In the genomic region with DNA sequence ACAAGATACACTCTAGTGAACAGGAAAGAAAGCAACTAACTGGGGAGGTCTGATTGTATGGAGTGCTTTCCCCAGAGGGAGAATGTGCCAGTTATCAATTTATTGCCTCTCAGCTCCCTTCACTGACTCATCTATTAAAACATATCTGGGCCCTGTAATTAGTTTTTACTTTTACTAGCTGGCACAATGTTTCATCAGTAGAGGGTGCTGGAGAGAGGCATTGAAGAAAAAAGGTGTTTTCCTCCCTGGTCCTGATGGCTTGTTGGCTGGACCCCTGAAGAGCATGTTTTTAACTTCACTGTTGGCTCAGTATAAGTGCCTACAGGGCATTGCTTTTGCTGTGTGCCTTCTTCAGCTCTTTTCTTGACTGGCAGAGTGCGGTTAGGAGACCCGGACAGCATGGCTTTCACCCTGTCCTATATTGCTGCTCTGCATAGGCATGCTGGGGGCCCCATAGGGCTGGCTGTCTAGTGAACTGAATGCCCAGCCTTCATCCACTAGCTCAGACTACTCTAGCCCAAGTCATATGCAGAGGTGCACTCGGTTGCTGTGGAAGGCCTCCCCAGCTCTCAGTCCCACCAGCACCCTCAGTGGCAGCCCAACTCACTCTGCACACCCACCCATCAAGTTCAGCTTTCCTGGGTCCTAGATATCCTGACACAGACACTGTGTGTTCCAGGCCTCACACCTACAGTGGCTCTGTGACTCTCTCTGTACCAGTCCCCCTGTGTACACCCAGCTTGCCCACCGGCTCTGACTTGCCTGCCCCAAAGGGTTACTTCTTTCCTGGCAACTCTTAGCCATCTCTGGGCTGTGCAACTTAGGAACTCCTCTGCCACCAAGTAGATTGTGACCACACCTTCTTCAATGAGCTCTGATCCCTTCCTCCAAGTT, we compare ENCODE assay signal across 8 cellular contexts.
A peak's percentile ranks its signal among the peaks of the same experiment; 100 is the strongest.
DNase-seq lines count a peak whose midpoint lies in the region; ATAC-seq and TF ChIP-seq lines count a peak whose summit lies in the region.

No MANE protein-coding gene starts in this region.

- H3K4me1 ChIP-seq in SK-N-SH (ENCODE audit: control insufficient read depth in 1 of 2, insufficient read depth in 2 of 2, low read depth in 1 of 2, low read length in 1 of 2) (no peaks in the 10 kb centered on the region), PC-9 (replicated peaks; ENCODE audit: insufficient read depth) (no peaks in the 10 kb centered on the region)

- H3K79me2 ChIP-seq in SK-N-SH (ENCODE audit: insufficient read depth) (no peaks in the 10 kb centered on the region), PC-9 (ENCODE audit: low read depth) (no peaks in the 10 kb centered on the region)

- H3K9ac ChIP-seq in SK-N-SH, result no peak overlapping the region

- H3K9me3 ChIP-seq in SK-N-SH, result no peaks in the 10 kb centered on the region
- peaks cover 3% of the 10 kb centered on the region; the same call in 1 of the 2 replicates for H3K9me3 ChIP-seq in PC-9 (ENCODE audit: insufficient read depth, low read depth)

- intact Hi-C loops in PC-9 (cut with micrococcal nuclease; ENCODE audit: unreplicated experiment), result no loop called here

- H3K4me3 ChIP-seq in SK-N-SH (ENCODE audit: low read depth in 2 of 2, low read length in 1 of 2) (no peak overlapping the region), cardiac fibroblast (replicated peaks in 1 of 2; ENCODE audit: low read depth in 2 of 2, low read length in 2 of 2) (no peak overlapping the region), PC-9 (no peak overlapping the region)

- H3K9me2 ChIP-seq in SK-N-SH, result no peaks in the 10 kb centered on the region
- peaks cover 5% of the 10 kb centered on the region; the same call in 1 of the 2 replicates for H3K9me2 ChIP-seq in PC-9 (ENCODE audit: insufficient read depth)

- TF ChIP-seq CTCF in SK-N-SH (IDR thresholded peaks at IDR 0.05), result no peak
- TF ChIP-seq CTCF in cardiac fibroblast (IDR thresholded peaks at IDR 0.05; ENCODE audit: low read depth, low read length), result peak; percentile 25
- no peak for TF ChIP-seq CTCF in PC-9 (conservative IDR thresholded peaks at IDR 0.05)

- peak; percentile 16; the same call in 1 of the 2 replicates for TF ChIP-seq RAD21 in SK-N-SH (IDR thresholded peaks at IDR 0.05; ENCODE audit: low read length)

- ATAC-seq in SK-N-SH treated with all-trans-retinoic acid at 6 μM for 48 hours (no peak), HG03354 (IDR thresholded peaks at IDR 0.05; ENCODE audit: poor library complexity, severe bottlenecking, unreplicated experiment) (peak; percentile 53)
- ATAC-seq in stimulated activated naive CD8-positive, alpha-beta T cell treated with anti-CD3 and anti-CD28 coated beads, Interleukin-15, Interleukin-2, amounts not matched to agents 100 U/mL and 50 U/mL, for 24 hours, result peak; percentile 25

- H3K27ac ChIP-seq in SK-N-SH (ENCODE audit: low read depth in 2 of 2, low read length in 1 of 2) (no peak overlapping the region), PC-9 (no peak overlapping the region)

- no peaks in the 10 kb centered on the region for H4K20me1 ChIP-seq in SK-N-SH (ENCODE audit: insufficient read depth)
- H4K20me1 ChIP-seq in PC-9 (ENCODE audit: insufficient read depth), result no peaks in the 10 kb centered on the region; the same call in 1 of the 2 replicates

- no TSS peak for BruUV-seq in PC-9 (replicated peaks; lab: Mats Ljungman, UMichigan)

- no peak overlapping the region for H3K4me2 ChIP-seq in SK-N-SH
- H3K4me2 ChIP-seq in PC-9, result no peak overlapping the region

- H3F3A ChIP-seq in SK-N-SH (replicated peaks; ENCODE audit: insufficient read depth) (no peaks in the 10 kb centered on the region), PC-9 (ENCODE audit: insufficient read depth, low read depth) (no peaks in the 10 kb centered on the region)

- DNase-seq in SK-N-SH (no peak), cardiac fibroblast (ENCODE audit: low read depth in 2 of 2) (no peak), PC-9 (no peak), retina (no peak)
- DNase-seq in stimulated activated naive CD8-positive, alpha-beta T cell treated with anti-CD3 and anti-CD28 coated beads, Interleukin-15, Interleukin-2, amounts not matched to agents 100 U/mL and 50 U/mL, for 24 hours, result no peak
- DNase-seq in stimulated activated CD4-positive, alpha-beta T cell treated with anti-CD3 and anti-CD28 coated beads, Interleukin-15, amount 100 ng/mL, for 24 hours, result no peak

- no peak overlapping the region for H2AFZ ChIP-seq in SK-N-SH (ENCODE audit: low read depth)
- no peak overlapping the region for H2AFZ ChIP-seq in PC-9

- 93% methylated on average over 2 of the region's 4 CpGs for WGBS in SK-N-SH (ENCODE audit: low lambda C conversion rate)

- CTCF ChIA-PET in SK-N-SH (lab: Yijun Ruan, JAX), result interaction anchor here (0.8 to 1.4 kb wide), 5 partner anchors 10 to 54 kb away, joined by 3 to 4 read pairs (median 3); no protein-coding TSS in a partner anchor
- CTCF ChIA-PET in PC-9 (lab: Charles Lee), result interaction anchor here (0.6 kb wide), 1 partner anchor 54 kb away, joined by 3 read pairs; no protein-coding TSS in a partner anchor

- H3K36me3 ChIP-seq in SK-N-SH (replicated peaks in 1 of 2; ENCODE audit: control insufficient read depth in 1 of 2, insufficient read depth in 2 of 2, low read length in 1 of 2), result no peaks in the 10 kb centered on the region
- H3K36me3 ChIP-seq in PC-9 (ENCODE audit: low read depth), result no peaks in the 10 kb centered on the region

- H3K27me3 ChIP-seq in SK-N-SH (ENCODE audit: insufficient read depth) (no peaks in the 10 kb centered on the region), PC-9 (ENCODE audit: insufficient read depth, low read depth) (no peaks in the 10 kb centered on the region)

- POLR2A ChIA-PET in SK-N-SH (lab: Yijun Ruan, JAX), result no interaction called here
- POLR2A ChIA-PET in PC-9 (lab: Charles Lee; ENCODE audit: unreplicated experiment), result no interaction called here

- no peak for TF ChIP-seq EP300 in SK-N-SH (IDR thresholded peaks at IDR 0.05; ENCODE audit: borderline replicate concordance in 1 of 2, low read depth in 1 of 2, low read length in 1 of 2)

TF ChIP-seq in SK-N-SH, 30 proteins besides CTCF, POLR2A, EP300 and RAD21 (continues in another document):
- TF ChIP-seq TEAD4 (IDR thresholded peaks at IDR 0.05; ENCODE audit: borderline replicate concordance, insufficient read depth) (no peak), MXI1 (IDR thresholded peaks at IDR 0.05; ENCODE audit: low read depth, low read length) (no peak), JUND (IDR thresholded peaks at IDR 0.05) (no peak), ELF1 (IDR thresholded peaks at IDR 0.05) (no peak), TCF12 (IDR thresholded peaks at IDR 0.05) (no peak), FOXM1 (IDR thresholded peaks at IDR 0.05; ENCODE audit: low read depth) (no peak), SMC3 (IDR thresholded peaks at IDR 0.05; ENCODE audit: low read depth, low read length) (no peak), FOSL2 (IDR thresholded peaks at IDR 0.05; ENCODE audit: borderline replicate concordance, low read depth) (no peak), FOXJ3 (CRISPR knock-in tag; IDR thresholded peaks at IDR 0.05) (no peak), GATA2 (CRISPR knock-in tag; IDR thresholded peaks at IDR 0.05) (no peak)
- TF ChIP-seq, protein P1, sequence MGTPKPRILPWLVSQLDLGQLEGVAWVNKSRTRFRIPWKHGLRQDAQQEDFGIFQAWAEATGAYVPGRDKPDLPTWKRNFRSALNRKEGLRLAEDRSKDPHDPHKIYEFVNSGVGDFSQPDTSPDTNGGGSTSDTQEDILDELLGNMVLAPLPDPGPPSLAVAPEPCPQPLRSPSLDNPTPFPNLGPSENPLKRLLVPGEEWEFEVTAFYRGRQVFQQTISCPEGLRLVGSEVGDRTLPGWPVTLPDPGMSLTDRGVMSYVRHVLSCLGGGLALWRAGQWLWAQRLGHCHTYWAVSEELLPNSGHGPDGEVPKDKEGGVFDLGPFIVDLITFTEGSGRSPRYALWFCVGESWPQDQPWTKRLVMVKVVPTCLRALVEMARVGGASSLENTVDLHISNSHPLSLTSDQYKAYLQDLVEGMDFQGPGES (IDR thresholded peaks at IDR 0.05; ENCODE audit: low read depth, low read length), result no peak

TF ChIP-seq in SK-N-SH treated with all-trans-retinoic acid at 6 μM for 48 hours, 23 proteins besides CTCF, POLR2A, EP300 and RAD21 (continues in another document):
- TF ChIP-seq CSDC2 (CRISPR knock-in tag; IDR thresholded peaks at IDR 0.05) (no peak), ISL1 (CRISPR knock-in tag; IDR thresholded peaks at IDR 0.05) (no peak), ZC3H10 (CRISPR knock-in tag; IDR thresholded peaks at IDR 0.05) (no peak), CREB5 (CRISPR knock-in tag; IDR thresholded peaks at IDR 0.05; ENCODE audit: low read depth) (no peak), ZNF8 (CRISPR knock-in tag; IDR thresholded peaks at IDR 0.05) (no peak), ZNF70 (CRISPR knock-in tag; IDR thresholded peaks at IDR 0.05) (no peak), ZFP30 (CRISPR knock-in tag; IDR thresholded peaks at IDR 0.05) (no peak), ZNF565 (CRISPR knock-in tag; conservative IDR thresholded peaks at IDR 0.05; ENCODE audit: low read depth) (no peak), ESRRG (CRISPR knock-in tag; IDR thresholded peaks at IDR 0.05) (no peak), SNAI2 (CRISPR knock-in tag; IDR thresholded peaks at IDR 0.05) (no peak), ARNTL (CRISPR knock-in tag; IDR thresholded peaks at IDR 0.05; ENCODE audit: borderline replicate concordance, low read depth) (no peak), ZFP3 (CRISPR knock-in tag; IDR thresholded peaks at IDR 0.05) (no peak)
- TF ChIP-seq, protein P2, sequence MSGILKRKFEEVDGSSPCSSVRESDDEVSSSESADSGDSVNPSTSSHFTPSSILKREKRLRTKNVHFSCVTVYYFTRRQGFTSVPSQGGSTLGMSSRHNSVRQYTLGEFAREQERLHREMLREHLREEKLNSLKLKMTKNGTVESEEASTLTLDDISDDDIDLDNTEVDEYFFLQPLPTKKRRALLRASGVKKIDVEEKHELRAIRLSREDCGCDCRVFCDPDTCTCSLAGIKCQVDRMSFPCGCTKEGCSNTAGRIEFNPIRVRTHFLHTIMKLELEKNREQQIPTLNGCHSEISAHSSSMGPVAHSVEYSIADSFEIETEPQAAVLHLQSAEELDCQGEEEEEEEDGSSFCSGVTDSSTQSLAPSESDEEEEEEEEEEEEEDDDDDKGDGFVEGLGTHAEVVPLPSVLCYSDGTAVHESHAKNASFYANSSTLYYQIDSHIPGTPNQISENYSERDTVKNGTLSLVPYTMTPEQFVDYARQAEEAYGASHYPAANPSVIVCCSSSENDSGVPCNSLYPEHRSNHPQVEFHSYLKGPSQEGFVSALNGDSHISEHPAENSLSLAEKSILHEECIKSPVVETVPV (CRISPR knock-in tag; IDR thresholded peaks at IDR 0.05), result no peak
